ENCODE assay signal across 23 cellular contexts in the genomic region with DNA sequence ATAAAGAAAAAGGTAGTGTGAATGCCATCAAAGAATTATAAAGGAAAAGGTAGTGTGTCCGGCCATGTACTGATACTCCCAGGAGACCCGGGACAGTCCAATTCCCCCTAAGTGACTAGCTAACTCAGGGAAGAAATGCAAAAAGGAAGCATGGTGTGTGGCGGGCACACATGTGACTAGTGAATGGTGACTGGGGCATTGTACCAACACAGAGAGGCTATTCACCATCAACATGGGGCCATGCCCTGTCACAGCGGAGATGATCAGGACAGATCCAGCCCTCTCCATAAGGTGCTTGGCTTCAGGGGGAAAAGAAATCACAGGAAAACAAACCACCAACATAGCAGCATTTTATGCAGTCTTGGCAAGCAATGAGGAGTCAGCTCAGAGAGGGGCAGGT. TPM values are rescaled to one million over a fixed set of nuclear protein-coding genes. Genes with fewer than 3 reads are reported as not detected.
DNase-seq lines count a peak whose midpoint lies in the region; ATAC-seq and TF ChIP-seq lines count a peak whose summit lies in the region.
"Had no signal": no experiment of that assay in that cellular context is flagged by ENCODE, and none has a peak within 500 bp of the region (broad histone marks: within the 10 kb centered on the region; RNA-seq: fewer than 3 reads in every experiment).

No MANE protein-coding gene starts in this region.

- H3K4me3 ChIP-seq in dorsolateral prefrontal cortex = peak overlapping the region in 25 of 59 donors; percentile 0 to 32 (median 17)
- H3K4me3 ChIP-seq: A549, Peyer's patch, SJSA1, skin epidermis had no signal

- DNase-seq in activated naive CD8-positive, alpha-beta T cell treated with anti-CD3 and anti-CD28 coated beads, Interleukin-2, amount 50 U/mL, for 24 hours = no peak
- DNase-seq in dorsolateral prefrontal cortex = peak in 9 of 10 donors; percentile 61 to 88 (median 73)
- DNase-seq in middle frontal gyrus (ENCODE audit: extremely low spot score, low spot score) = peak; percentile 40
- DNase-seq in superior temporal gyrus (ENCODE audit: extremely low spot score) = peak; percentile 95
- DNase-seq in EL = no peak
- DNase-seq: activated CD4-positive, alpha-beta T cell treated with anti-CD3 and anti-CD28 coated beads for 4 hours; activated naive CD4-positive, alpha-beta T cell treated with anti-CD3 and anti-CD28 coated beads for 36 hours; BE2C; GF-D8; H9; islet precursor cell; NCI-H146; NCI-H524 treated with DMSO at 0.1 percent for 48 hours; T-helper 1 cell had no signal

- intact Hi-C loops in dorsolateral prefrontal cortex (cut with DNase I) = loop anchor here (2.0 to 5.0 kb wide), 2 partner anchors 33 to 34 kb away; a partner anchor contains a TSS

- TF ChIP-seq CTCF in dorsolateral prefrontal cortex (IDR thresholded peaks at IDR 0.05 in 54 of 56, conservative IDR thresholded peaks at IDR 0.05 in 2 of 56; ENCODE audit: low read depth in 1 of 56, partially characterized antibody in 56 of 56) = peak in 6 of 56 donors; percentile 8 to 26 (median 11)

- H3K9me3 Mint-ChIP-seq in activated naive CD8-positive, alpha-beta T cell (ENCODE audit: low read depth) = no peaks in the 10 kb centered on the region
- H3K9me3 Mint-ChIP-seq in activated naive CD8-positive, alpha-beta T cell treated with anti-CD3 and anti-CD28 coated beads, Interleukin-2, amount 50 U/mL, for 24 hours = no peaks in the 10 kb centered on the region
- H3K9me3 Mint-ChIP-seq: activated naive CD4-positive, alpha-beta T cell treated with anti-CD3 and anti-CD28 coated beads for 36 hours; central memory CD8-positive, alpha-beta T cell; H9 had no signal

- peak overlapping the region in 58 of 59 donors; percentile 13 to 94 (median 82) for H3K27ac ChIP-seq in dorsolateral prefrontal cortex
- H3K27ac ChIP-seq: A549, epithelial cell of prostate, Peyer's patch, SJSA1 had no signal

- H3K4me1 Mint-ChIP-seq in activated naive CD8-positive, alpha-beta T cell (ENCODE audit: low read depth) = peaks cover 35% of the 10 kb centered on the region
- peaks cover 19% of the 10 kb centered on the region for H3K4me1 Mint-ChIP-seq in activated naive CD8-positive, alpha-beta T cell treated with anti-CD3 and anti-CD28 coated beads, Interleukin-2, amount 50 U/mL, for 24 hours

- no peaks in the 10 kb centered on the region for H3K27me3 ChIP-seq in dorsolateral prefrontal cortex
- H3K27me3 ChIP-seq: BE2C, Peyer's patch, SJSA1 had no signal

- H3K27ac Mint-ChIP-seq in activated naive CD8-positive, alpha-beta T cell = peak overlapping the region; percentile 78
- no peak overlapping the region for H3K27ac Mint-ChIP-seq in activated naive CD8-positive, alpha-beta T cell treated with anti-CD3 and anti-CD28 coated beads, Interleukin-2, amount 50 U/mL, for 24 hours

- no peak for ATAC-seq in activated naive CD8-positive, alpha-beta T cell treated with anti-CD3 and anti-CD28 coated beads, Interleukin-2, amount 50 U/mL, for 24 hours
- no peak for ATAC-seq in GM19324 (IDR thresholded peaks at IDR 0.05; ENCODE audit: low FRiP score, unreplicated experiment)
- no peak for ATAC-seq in HG03342 (IDR thresholded peaks at IDR 0.05; ENCODE audit: unreplicated experiment)
- ATAC-seq: A549 had no signal

- H3K36me3 Mint-ChIP-seq in activated naive CD8-positive, alpha-beta T cell = no peaks in the 10 kb centered on the region
- H3K36me3 Mint-ChIP-seq in activated naive CD8-positive, alpha-beta T cell treated with anti-CD3 and anti-CD28 coated beads, Interleukin-2, amount 50 U/mL, for 24 hours (ENCODE audit: low read depth) = peaks cover 50% of the 10 kb centered on the region

- H3K27me3 Mint-ChIP-seq in activated naive CD8-positive, alpha-beta T cell = no peaks in the 10 kb centered on the region
- no peaks in the 10 kb centered on the region for H3K27me3 Mint-ChIP-seq in activated naive CD8-positive, alpha-beta T cell treated with anti-CD3 and anti-CD28 coated beads, Interleukin-2, amount 50 U/mL, for 24 hours
- H3K27me3 Mint-ChIP-seq: central memory CD8-positive, alpha-beta T cell had no signal

- H3K4me3 Mint-ChIP-seq in activated naive CD8-positive, alpha-beta T cell = no peak overlapping the region
- H3K4me3 Mint-ChIP-seq in activated naive CD8-positive, alpha-beta T cell treated with anti-CD3 and anti-CD28 coated beads, Interleukin-2, amount 50 U/mL, for 24 hours = no peak overlapping the region
- H3K4me3 Mint-ChIP-seq: activated naive CD4-positive, alpha-beta T cell treated with anti-CD3 and anti-CD28 coated beads for 36 hours; central memory CD8-positive, alpha-beta T cell; H9 had no signal

RNA-seq across cellular contexts. Expression of a gene that starts 34.4 kb away (rescaled TPM):
- total RNA-seq in dorsolateral prefrontal cortex = 100 to 1,000 TPM; 119 to 220 (median 170) TPM

RNA-seq across cellular contexts. Expression of a gene that starts 46.2 kb away (rescaled TPM):
- total RNA-seq in dorsolateral prefrontal cortex = 100 to 1,000 TPM in 101 of 120 experiments, 10 to 100 TPM in 19; 67.0 to 178 (median 121) TPM

Comparison
In these comparisons a context has a peak if more than half of its experiments do, and no peak if none do; other contexts are left out.
1. DNase-seq: peak in dorsolateral prefrontal cortex (9 of 10), middle frontal gyrus (single experiment) and superior temporal gyrus (single experiment); none in activated naive CD8-positive, alpha-beta T cell treated with anti-CD3 and anti-CD28 coated beads, Interleukin-2, amount 50 U/mL, for 24 hours (single experiment) and EL (single experiment).